9 cellular contexts compared by ENCODE assay signal in genomic region chr3:72520690-72521308, GRCh38.
A peak's percentile ranks its signal among the peaks of the same experiment; 100 is the strongest.
DNase-seq lines count a peak whose midpoint lies in the region; ATAC-seq lines count a peak whose summit lies in the region.
"Had no signal": no experiment of that assay in that cellular context is flagged by ENCODE, and none has a peak within 500 bp of the region (broad histone marks: within the 10 kb centered on the region; RNA-seq: fewer than 3 reads in every experiment).

No MANE protein-coding gene starts in this region.

- peaks cover 12 to 17% (median 14%) of the 10 kb centered on the region in 3 donors for H3K4me1 Mint-ChIP-seq in T-cell

- H3K27me3 Mint-ChIP-seq in T-cell, result peaks cover 0 to 2% of the 10 kb centered on the region in 2 donors

- POLR2A ChIA-PET in T-cell (lab: Charles Lee), result no interaction called here

- H3K9me3 Mint-ChIP-seq in T-cell, result no peaks in the 10 kb centered on the region
- H3K9me3 Mint-ChIP-seq: WTC11 had no signal

- H3K27ac Mint-ChIP-seq in T-cell, result no peak overlapping the region
- H3K27ac Mint-ChIP-seq: WTC11 had no signal

- H3K36me3 Mint-ChIP-seq in T-cell, result no peaks in the 10 kb centered on the region
- H3K36me3 Mint-ChIP-seq: WTC11 had no signal

- peak; percentile 46 for ATAC-seq in HG03095 (IDR thresholded peaks at IDR 0.05; ENCODE audit: unreplicated experiment)
- no peak for ATAC-seq in T-cell (replicated peaks in 1 of 4)
- ATAC-seq: WTC11 had no signal

- H3K4me3 Mint-ChIP-seq in T-cell, result no peak overlapping the region
- H3K4me3 Mint-ChIP-seq: WTC11 had no signal

- CTCF ChIA-PET in T-cell (lab: Charles Lee), result no interaction called here

- peak; percentile 4 for DNase-seq in NCI-H2171 treated with DMSO at 0.1 percent for 48 hours (lab: John Stamatoyannopoulos, UW)
- DNase-seq in NCI-H2171 (lab: John Stamatoyannopoulos, UW), result no peak
- DNase-seq in activated naive CD4-positive, alpha-beta T cell treated with anti-CD3 and anti-CD28 coated beads, Interleukin-2, amount 50 U/mL, for 16 hours, result peak; percentile 69
- peak; percentile 7 to 34 for DNase-seq in stimulated activated CD4-positive, alpha-beta T cell treated with anti-CD3 and anti-CD28 coated beads, Interleukin-4, amount 100 ng/mL, for 4 hours
- no peak for DNase-seq in T-cell
- DNase-seq in NCI-H526 treated with DMSO at 0.1 percent for 48 hours (lab: John Stamatoyannopoulos, UW), result no peak
- no peak for DNase-seq in NCI-H524 treated with DMSO at 0.1 percent for 48 hours (lab: John Stamatoyannopoulos, UW)

Comparison
In these comparisons a context has a peak if more than half of its experiments do, and no peak if none do; other contexts are left out.
1. DNase-seq: peak in NCI-H2171 treated with DMSO at 0.1 percent for 48 hours (single experiment), activated naive CD4-positive, alpha-beta T cell treated with anti-CD3 and anti-CD28 coated beads, Interleukin-2, amount 50 U/mL, for 16 hours (single experiment) and stimulated activated CD4-positive, alpha-beta T cell treated with anti-CD3 and anti-CD28 coated beads, Interleukin-4, amount 100 ng/mL, for 4 hours (2 of 2); none in NCI-H2171 (single experiment), T-cell (0 of 34), NCI-H526 treated with DMSO at 0.1 percent for 48 hours (single experiment) and NCI-H524 treated with DMSO at 0.1 percent for 48 hours (single experiment).